Comparison of ENCODE assay signal across 10 cellular contexts in genomic region chr5:37723147-37723961, GRCh38.
DNase-seq lines count a peak whose midpoint lies in the region; ATAC-seq and TF ChIP-seq lines count a peak whose summit lies in the region.
"Had no signal": no experiment of that assay in that cellular context is flagged by ENCODE, and none has a peak within 500 bp of the region (broad histone marks: within the 10 kb centered on the region; RNA-seq: fewer than 3 reads in every experiment).

No MANE protein-coding gene starts in this region.

- H3K4me1 ChIP-seq in psoas muscle: peaks cover 51% of the 10 kb centered on the region

- TF ChIP-seq CTCF in choroid plexus epithelial cell (conservative IDR thresholded peaks at IDR 0.05; ENCODE audit: low read depth, low read length) (peak; percentile 71), psoas muscle (IDR thresholded peaks at IDR 0.05) (peak; percentile 57)

- DNase-seq in NCI-H82 (lab: John Stamatoyannopoulos, UW) (peak; percentile 42), NCI-H82 treated with DMSO at 0.1 percent for 48 hours (lab: John Stamatoyannopoulos, UW; ENCODE audit: unreplicated experiment) (no peak), NCI-H1694 (lab: John Stamatoyannopoulos, UW) (peak; percentile 33), choroid plexus epithelial cell (ENCODE audit: low read depth) (peak; percentile 37), psoas muscle (peak; percentile 34 to 82), epidermal melanocyte (ENCODE audit: insufficient read length, low spot score) (no peak), DMS153 treated with DMSO at 0.1 percent for 48 hours (lab: John Stamatoyannopoulos, UW; ENCODE audit: unreplicated experiment) (no peak), SW 1271 (lab: John Stamatoyannopoulos, UW) (no peak)
- DNase-seq: DMS79 had no signal

- H3K27me3 ChIP-seq in psoas muscle (ENCODE audit: insufficient read depth in 3 of 3, low read length in 2 of 3): no peaks in the 10 kb centered on the region

- intact Hi-C loops in psoas muscle (cut with DNase I): loop anchor here (2.0 to 10.0 kb wide), 2 partner anchors 89 to 441 kb away; no protein-coding TSS in a partner anchor

- 62 to 74% (median 62%) methylated on average over 8 of the region's 8 CpGs for WGBS in psoas muscle, 3 donors

- H3K9me3 ChIP-seq in psoas muscle: no peaks in the 10 kb centered on the region

- H3K36me3 ChIP-seq in psoas muscle (ENCODE audit: insufficient read depth in 1 of 2, low read depth in 1 of 2): peaks cover 6 to 17% of the 10 kb centered on the region in 2 donors

- ATAC-seq in psoas muscle: peak; percentile 84 to 89 (median 88)

- peak overlapping the region; percentile 85 for H3K27ac ChIP-seq in psoas muscle
- H3K27ac ChIP-seq: epithelial cell of prostate had no signal

- H3K4me3 ChIP-seq in choroid plexus epithelial cell (ENCODE audit: low read depth, low read length) (no peak overlapping the region), psoas muscle (no peak overlapping the region)

Comparison
In these comparisons a context has a peak if more than half of its experiments do, and no peak if none do; other contexts are left out.
1. DNase-seq: peak in NCI-H82 (single experiment), NCI-H1694 (single experiment), choroid plexus epithelial cell (single experiment) and psoas muscle (2 of 2); none in NCI-H82 treated with DMSO at 0.1 percent for 48 hours (single experiment), epidermal melanocyte (single experiment), DMS153 treated with DMSO at 0.1 percent for 48 hours (single experiment) and SW 1271 (0 of 2).